Comparison of ENCODE assay signal across 9 cellular contexts in genomic region chr2:218034497-218035213, GRCh38. TPM values are rescaled to one million over a fixed set of nuclear protein-coding genes. Genes with fewer than 3 reads are reported as not detected.
DNase-seq lines count a peak whose midpoint lies in the region; ATAC-seq and TF ChIP-seq lines count a peak whose summit lies in the region.
"Not testable (repeated sequence)": the region's sequence is repeated elsewhere in the genome, so short reads cannot be mapped to it uniquely, and the experiment has no call there.
"Had no signal": no experiment of that assay in that cellular context is flagged by ENCODE, and none has a peak within 500 bp of the region (broad histone marks: within the 10 kb centered on the region; RNA-seq: fewer than 3 reads in every experiment).

No MANE protein-coding gene starts in this region.

- intact Hi-C loops in testis (cut with DNase I; ENCODE audit: low total_unique reads), result not testable (repeated sequence)

- H3K9me3 ChIP-seq in MG63; SJSA1 (replicated peaks); gastroesophageal sphincter; testis: not testable (repeated sequence)

- TF ChIP-seq CTCF in gastroesophageal sphincter (IDR thresholded peaks at IDR 0.05), result peak in 3 of 4 experiments; percentile 62 to 72 (median 66)
- peak; percentile 56 to 66 (median 61) for TF ChIP-seq CTCF in testis (IDR thresholded peaks at IDR 0.05)

- not testable (repeated sequence) for TF ChIP-seq EP300 in gastroesophageal sphincter (IDR thresholded peaks at IDR 0.05)

- not testable (repeated sequence) for H3K4me3 ChIP-seq in MG63, SJSA1, testis
- H3K4me3 ChIP-seq in gastroesophageal sphincter, result peak overlapping the region in 1 of 2 donors; percentile 31

- CTCF ChIA-PET in HEK293T (lab: Yijun Ruan, JAX), result interaction anchor here (0.7 to 1.4 kb wide), 2 partner anchors 34 to 156 kb away, joined by 3 read pairs; partner anchors contain the start of gene RUFY4

- ATAC-seq in gastroesophageal sphincter, result peak; percentile 82

- TF ChIP-seq POLR2A in gastroesophageal sphincter (IDR thresholded peaks at IDR 0.05); testis (IDR thresholded peaks at IDR 0.05): not testable (repeated sequence)

- POLR2A ChIA-PET in HEK293T (lab: Yijun Ruan, JAX), result not testable (repeated sequence)

- 36% methylated on average over 6 of the region's 24 CpGs; no CpG with 5 or more reads in 1 of the 2 donors for WGBS in gastroesophageal sphincter (ENCODE audit: low coverage in 1 of 2), 2 donors
- 7 to 28% methylated on average over 13 to 24 of the region's 24 CpGs for WGBS in testis, 2 donors

- peaks cover 42% of the 10 kb centered on the region for H3K4me1 ChIP-seq in SJSA1 (replicated peaks)
- H3K4me1 ChIP-seq in gastroesophageal sphincter, result peaks cover 0 to 16% (median 0%) of the 10 kb centered on the region in 3 donors
- H3K4me1 ChIP-seq in testis, result not testable (repeated sequence)

- not testable (repeated sequence) for H3K36me3 ChIP-seq in MG63; SJSA1; gastroesophageal sphincter; testis (ENCODE audit: low read depth, missing control alignments)

- DNase-seq in GM03348 (ENCODE audit: low spot score) (peak; percentile 83), HEK293T (ENCODE audit: extremely low spot score) (peak; percentile 60), MG63 (peak; percentile 44), SJSA1 (ENCODE audit: low read depth in 1 of 2, low spot score in 2 of 2) (peak; percentile 49 to 53), nucleus accumbens (lab: John Stamatoyannopoulos, UW) (peak in 30 of 56 donors; percentile 16 to 84 (median 38)), testis (peak; percentile 63)
- DNase-seq in activated naive CD4-positive, alpha-beta T cell (lab: John Stamatoyannopoulos, UW), result peak in 3 of 4 experiments; percentile 15 to 39 (median 35)

- not testable (repeated sequence) for H3K27ac ChIP-seq in SJSA1, gastroesophageal sphincter, testis

- H3K27me3 ChIP-seq in MG63; SJSA1 (replicated peaks); gastroesophageal sphincter; testis: not testable (repeated sequence)

RNA-seq across cellular contexts. Expression of gene TNS1, which starts 31.9 kb away (rescaled TPM):
- total RNA-seq in MG63 (2014; rRNA removed; shearing (Covaris generic); ENCODE audit: low replicate concordance), result 13.4 and 17.6 TPM in 2 replicates
- 9.8 and 14.3 TPM in 2 replicates for total RNA-seq in SJSA1 (2014; rRNA removed; shearing (Covaris generic))
- total RNA-seq in gastroesophageal sphincter (1,000 to 10,000 TPM in 3 of 4 donors, 100 to 1,000 TPM in 1; 825 to 2,193 (median 1,462) TPM), testis (100 to 1,000 TPM; 227 to 256 TPM)
- 75.9 TPM for polyA plus RNA-seq in testis (ENCODE audit: insufficient read depth, low read depth, low replicate concordance)

RNA-seq across cellular contexts. Expression of gene RUFY4, which starts 34.4 kb away (rescaled TPM):
- not detected in 2 replicates for total RNA-seq in MG63 (2014; rRNA removed; shearing (Covaris generic); ENCODE audit: low replicate concordance)
- not detected in 2 replicates for total RNA-seq in SJSA1 (2014; rRNA removed; shearing (Covaris generic))
- total RNA-seq in gastroesophageal sphincter, result not detected
- total RNA-seq in testis, result under 1 TPM; 0.37 to 0.39 TPM
- polyA plus RNA-seq in testis (ENCODE audit: insufficient read depth, low read depth, low replicate concordance), result 0.17 TPM
- total RNA-seq: cardiac septum had no signal

Comparison
In these comparisons a context has a peak if more than half of its experiments do, and no peak if none do; other contexts are left out.
1. RNA of gene TNS1, which starts 31.9 kb away (total RNA-seq): 825 to 2,193 TPM in gastroesophageal sphincter and 227 to 256 TPM in testis; 13.4 to 17.6 TPM in MG63 and 9.8 to 14.3 TPM in SJSA1; every median in the first group is over 10 times any median in the second.
2. Peak in every context shown above with its lines, with median percentiles within 50 percentile points of each other: DNase-seq.